ENCODE assay signal across 8 cellular contexts in the genomic region with DNA sequence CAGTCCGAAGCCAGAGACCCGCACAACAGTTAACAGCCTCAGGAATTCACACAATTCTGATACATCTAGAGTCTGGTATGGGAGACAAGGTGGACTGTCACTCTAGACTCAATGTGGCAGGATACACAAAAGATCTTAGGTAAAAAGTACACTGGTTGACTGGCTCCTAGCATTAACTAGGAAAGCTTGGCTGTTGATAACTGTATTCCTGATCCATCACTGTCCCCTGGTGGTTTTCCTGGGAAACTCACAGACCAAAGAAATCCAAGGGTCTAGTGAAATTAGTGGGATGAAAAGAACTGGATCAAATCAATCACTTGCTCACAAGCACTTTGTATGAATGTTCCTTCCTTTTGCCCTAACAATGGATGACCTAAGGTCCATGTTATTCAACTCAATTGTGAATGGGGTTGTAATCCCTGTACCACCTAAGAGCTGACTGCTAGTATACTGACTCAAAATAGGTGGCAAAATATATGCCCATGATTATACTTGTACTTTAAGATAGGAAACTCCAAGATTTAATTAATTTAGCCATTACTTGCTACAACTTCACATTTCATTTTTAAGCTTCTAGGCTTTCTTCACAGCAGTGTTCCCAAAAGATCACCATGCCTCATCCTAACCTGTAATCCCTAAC. TPM values are rescaled to one million over a fixed set of nuclear protein-coding genes. Genes with fewer than 3 reads are reported as not detected.
DNase-seq lines count a peak whose midpoint lies in the region; ATAC-seq and TF ChIP-seq lines count a peak whose summit lies in the region.

No MANE protein-coding gene starts in this region.

- no peaks in the 10 kb centered on the region for H3K9me3 ChIP-seq in A673 (ENCODE audit: low read depth, low read length, poor library complexity, severe bottlenecking)
- no peaks in the 10 kb centered on the region for H3K9me3 ChIP-seq in MG63

- H3K27ac ChIP-seq in A673 (ENCODE audit: low read depth, low read length, poor library complexity, severe bottlenecking), result no peak overlapping the region

- H3K4me3 ChIP-seq in A673 (ENCODE audit: low read depth, low read length, poor library complexity, severe bottlenecking) (no peak overlapping the region), MG63 (no peak overlapping the region)

- CTCF ChIA-PET in A673 (lab: Charles Lee), result interaction anchor here (0.6 kb wide), 1 partner anchor 155 kb away, joined by 3 read pairs; no protein-coding TSS in a partner anchor

- BruUV-seq in A673 (replicated peaks; lab: Mats Ljungman, UMichigan), result no TSS peak

- no peaks in the 10 kb centered on the region for H3K4me1 ChIP-seq in A673 (ENCODE audit: insufficient read depth, low read length, poor library complexity, severe bottlenecking)

- no peaks in the 10 kb centered on the region for H3K27me3 ChIP-seq in A673 (replicated peaks; ENCODE audit: insufficient read depth, low read depth, low read length, poor library complexity)
- H3K27me3 ChIP-seq in MG63, result no peaks in the 10 kb centered on the region

- no peaks in the 10 kb centered on the region for H3K36me3 ChIP-seq in A673 (ENCODE audit: insufficient read depth, low read length, poor library complexity, severe bottlenecking)
- no peaks in the 10 kb centered on the region for H3K36me3 ChIP-seq in MG63

- TF ChIP-seq CTCF in A673 (conservative IDR thresholded peaks at IDR 0.05; ENCODE audit: low read depth, low read length), result peak; percentile 55

- POLR2A ChIA-PET in A673 (lab: Charles Lee; ENCODE audit: low non-redundant PET), result no interaction called here

- DNase-seq in A673 (ENCODE audit: low spot score) (peak; percentile 21), HCEC 1CT (peak; percentile 34), iris pigment epithelial cell (ENCODE audit: low read depth) (peak; percentile 18), ecto neural progenitor cell (ENCODE audit: low spot score) (no peak), MG63 (no peak)
- no peak for DNase-seq in stimulated activated CD4-positive, alpha-beta T cell treated with anti-CD3 and anti-CD28 coated beads, Interleukin-2, amount 100 ng/mL, for 48 hours
- DNase-seq in effector CD8-positive, alpha-beta T cell (lab: John Stamatoyannopoulos, UW), result no peak

- ATAC-seq in SK-N-SH treated with all-trans-retinoic acid at 6 μM for 48 hours, result peak; percentile 76

- intact Hi-C loops in A673 (cut with micrococcal nuclease; ENCODE audit: unreplicated experiment), result loop anchor here (2.0 kb wide), 1 partner anchor 116 kb away; no protein-coding TSS in a partner anchor

TF ChIP-seq in SK-N-SH treated with all-trans-retinoic acid at 6 μM for 48 hours, 23 proteins besides CTCF, POLR2A, EP300 and RAD21:
- TF ChIP-seq, protein P1, sequence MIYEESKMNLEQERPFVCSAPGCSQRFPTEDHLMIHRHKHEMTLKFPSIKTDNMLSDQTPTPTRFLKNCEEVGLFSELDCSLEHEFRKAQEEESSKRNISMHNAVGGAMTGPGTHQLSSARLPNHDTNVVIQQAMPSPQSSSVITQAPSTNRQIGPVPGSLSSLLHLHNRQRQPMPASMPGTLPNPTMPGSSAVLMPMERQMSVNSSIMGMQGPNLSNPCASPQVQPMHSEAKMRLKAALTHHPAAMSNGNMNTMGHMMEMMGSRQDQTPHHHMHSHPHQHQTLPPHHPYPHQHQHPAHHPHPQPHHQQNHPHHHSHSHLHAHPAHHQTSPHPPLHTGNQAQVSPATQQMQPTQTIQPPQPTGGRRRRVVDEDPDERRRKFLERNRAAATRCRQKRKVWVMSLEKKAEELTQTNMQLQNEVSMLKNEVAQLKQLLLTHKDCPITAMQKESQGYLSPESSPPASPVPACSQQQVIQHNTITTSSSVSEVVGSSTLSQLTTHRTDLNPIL (CRISPR knock-in tag; IDR thresholded peaks at IDR 0.05; ENCODE audit: low read depth), result no peak
- TF ChIP-seq CSDC2 (CRISPR knock-in tag; IDR thresholded peaks at IDR 0.05) (no peak), ESRRG (CRISPR knock-in tag; IDR thresholded peaks at IDR 0.05) (no peak), ZNF70 (CRISPR knock-in tag; IDR thresholded peaks at IDR 0.05) (no peak), ZFP30 (CRISPR knock-in tag; IDR thresholded peaks at IDR 0.05) (no peak), ZNF8 (CRISPR knock-in tag; IDR thresholded peaks at IDR 0.05) (no peak), GLIS3 (CRISPR knock-in tag; IDR thresholded peaks at IDR 0.05) (no peak), ZFP3 (CRISPR knock-in tag; IDR thresholded peaks at IDR 0.05) (no peak)
- TF ChIP-seq, protein P2, sequence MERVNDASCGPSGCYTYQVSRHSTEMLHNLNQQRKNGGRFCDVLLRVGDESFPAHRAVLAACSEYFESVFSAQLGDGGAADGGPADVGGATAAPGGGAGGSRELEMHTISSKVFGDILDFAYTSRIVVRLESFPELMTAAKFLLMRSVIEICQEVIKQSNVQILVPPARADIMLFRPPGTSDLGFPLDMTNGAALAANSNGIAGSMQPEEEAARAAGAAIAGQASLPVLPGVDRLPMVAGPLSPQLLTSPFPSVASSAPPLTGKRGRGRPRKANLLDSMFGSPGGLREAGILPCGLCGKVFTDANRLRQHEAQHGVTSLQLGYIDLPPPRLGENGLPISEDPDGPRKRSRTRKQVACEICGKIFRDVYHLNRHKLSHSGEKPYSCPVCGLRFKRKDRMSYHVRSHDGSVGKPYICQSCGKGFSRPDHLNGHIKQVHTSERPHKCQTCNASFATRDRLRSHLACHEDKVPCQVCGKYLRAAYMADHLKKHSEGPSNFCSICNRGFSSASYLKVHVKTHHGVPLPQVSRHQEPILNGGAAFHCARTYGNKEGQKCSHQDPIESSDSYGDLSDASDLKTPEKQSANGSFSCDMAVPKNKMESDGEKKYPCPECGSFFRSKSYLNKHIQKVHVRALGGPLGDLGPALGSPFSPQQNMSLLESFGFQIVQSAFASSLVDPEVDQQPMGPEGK (CRISPR knock-in tag; IDR thresholded peaks at IDR 0.05; ENCODE audit: borderline replicate concordance), result no peak

RNA-seq across cellular contexts. Expression of gene NPC2, which starts 14.0 kb away (rescaled TPM):
- 55.1 and 68.8 TPM in 2 replicates for total RNA-seq in A673 (2021)
- 25.5 and 33.4 TPM in 2 replicates for total RNA-seq in MG63 (2014; rRNA removed; shearing (Covaris generic); ENCODE audit: low replicate concordance)

RNA-seq across cellular contexts. Expression of gene ISCA2, which starts 14.4 kb away (rescaled TPM):
- total RNA-seq in A673 (2021), result 25.5 and 26.3 TPM in 2 replicates
- 12.7 and 31.6 TPM in 2 replicates for total RNA-seq in MG63 (2014; rRNA removed; shearing (Covaris generic); ENCODE audit: low replicate concordance)

RNA-seq across cellular contexts. Expression of gene SYNDIG1L, which starts 53.1 kb away (rescaled TPM):
- not detected in 2 replicates for total RNA-seq in A673 (2021)
- total RNA-seq in MG63 (2014; rRNA removed; shearing (Covaris generic); ENCODE audit: low replicate concordance), result not detected in 2 replicates

Comparison
In these comparisons a context has a peak if more than half of its experiments do, and no peak if none do; other contexts are left out.
1. DNase-seq: peak in A673 (single experiment), HCEC 1CT (single experiment) and iris pigment epithelial cell (single experiment); none in stimulated activated CD4-positive, alpha-beta T cell treated with anti-CD3 and anti-CD28 coated beads, Interleukin-2, amount 100 ng/mL, for 48 hours (0 of 2), ecto neural progenitor cell (single experiment), MG63 (single experiment) and effector CD8-positive, alpha-beta T cell (single experiment).